8 cellular contexts compared by ENCODE assay signal in the genomic region with DNA sequence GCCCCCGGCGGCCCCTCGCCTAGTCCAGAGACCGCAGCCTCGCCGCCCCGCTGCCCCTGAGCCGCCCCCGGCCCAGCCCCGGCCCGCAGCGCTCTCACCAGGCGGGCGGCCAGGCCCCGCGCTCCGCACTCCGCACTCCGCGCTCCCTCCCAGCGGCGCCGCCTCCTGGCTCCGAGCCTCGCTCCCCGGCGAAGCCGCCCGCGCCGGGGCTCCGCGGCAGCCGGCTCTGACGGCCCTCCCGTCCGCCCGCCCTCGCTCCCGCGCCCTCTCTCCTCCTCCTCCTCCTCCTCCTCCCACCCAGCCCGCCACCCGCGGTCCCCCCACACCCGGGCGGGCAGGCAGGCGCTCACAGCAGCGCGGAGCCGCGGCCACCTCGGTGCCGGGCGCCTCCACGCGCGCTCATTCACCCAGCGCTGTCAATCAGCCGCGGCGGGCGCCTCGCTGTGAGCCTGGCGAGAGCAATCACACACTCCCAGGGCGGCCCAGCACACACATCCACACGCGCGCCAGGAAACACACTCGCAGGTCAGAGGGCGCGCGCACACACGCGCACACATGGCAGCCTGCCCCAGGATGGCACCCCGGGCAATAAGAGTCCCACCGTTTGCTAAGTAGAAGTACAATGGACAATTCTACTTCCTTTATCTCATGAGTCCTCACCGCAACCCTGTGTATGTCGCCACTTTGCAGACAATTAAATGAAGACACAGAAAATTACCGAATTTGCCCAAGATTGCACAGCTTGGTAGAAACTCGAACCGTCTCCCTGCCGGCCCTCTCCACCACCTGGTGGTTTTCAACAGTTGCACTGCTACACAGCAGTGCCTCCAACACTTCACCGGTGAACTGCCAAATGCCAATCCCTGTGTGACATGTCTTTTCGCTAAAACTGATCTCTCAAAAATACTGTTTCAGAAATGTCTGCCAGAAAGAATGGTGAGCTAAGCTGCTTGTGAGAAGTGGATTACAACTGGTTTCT. TPM values are rescaled to one million over a fixed set of nuclear protein-coding genes. Genes with fewer than 3 reads are reported as not detected.
DNase-seq lines count a peak whose midpoint lies in the region; ATAC-seq and TF ChIP-seq lines count a peak whose summit lies in the region.

A gene (minus strand): TSS at position 228 of the 979 bp plus-strand sequence.

- ATAC-seq in gastroesophageal sphincter, result peak; percentile 67
- no peak for ATAC-seq in HG03378 (IDR thresholded peaks at IDR 0.05; ENCODE audit: unreplicated experiment)

- peak in 1 of 4 experiments; percentile 4 for TF ChIP-seq CTCF in gastroesophageal sphincter (IDR thresholded peaks at IDR 0.05)
- TF ChIP-seq CTCF in neutrophil (IDR thresholded peaks at IDR 0.05), result no peak

- H3K4me3 ChIP-seq in gastroesophageal sphincter (peak within 1 kb of the TSS; percentile 38 to 56), neutrophil (ENCODE audit: low read depth in 1 of 2, low read length in 1 of 2) (peak within 1 kb of the TSS; percentile 65 to 76)

- H3K27ac ChIP-seq in gastroesophageal sphincter (peak within 1 kb of the TSS in 2 of 4 donors; percentile 41 to 43), neutrophil (peak within 1 kb of the TSS; percentile 62)

- H3K4me1 ChIP-seq in gastroesophageal sphincter, result peaks cover 0 to 26% (median 13%) of the 10 kb centered on the region in 3 donors
- peaks cover 55% of the 10 kb centered on the region in 2 experiments for H3K4me1 ChIP-seq in neutrophil (ENCODE audit: control insufficient read depth in 1 of 2, insufficient read depth in 1 of 2, low read depth in 1 of 2, low read length in 1 of 2)

- H3K27me3 ChIP-seq in gastroesophageal sphincter (peaks cover 49% of the 10 kb centered on the region), neutrophil (no peaks in the 10 kb centered on the region)

- H3K36me3 ChIP-seq in gastroesophageal sphincter, result no peaks in the 10 kb centered on the region
- no peaks in the 10 kb centered on the region for H3K36me3 ChIP-seq in neutrophil

- peak; percentile 40 for DNase-seq in stimulated activated CD4-positive, alpha-beta T cell treated with anti-CD3 and anti-CD28 coated beads, Interleukin-12 subunit alpha, Interleukin-12 subunit beta, amount 100 ng/mL, for 4 hours
- DNase-seq in stimulated activated CD4-positive, alpha-beta T cell treated with anti-CD3 and anti-CD28 coated beads, Interleukin-1b, Interleukin-23, amount 100 ng/mL, for 48 hours, result no peak
- DNase-seq in NOMO-1 treated with dmso at 0.1 percent for 144 hours (lab: John Stamatoyannopoulos, UW; ENCODE audit: unreplicated experiment), result peak; percentile 39
- peak; percentile 20 for DNase-seq in activated T-helper 9 cell treated with anti-CD3 and anti-CD28 coated beads, Interleukin-2, amount 50 U/mL, for 16 hours (ENCODE audit: low read depth)
- no peak for DNase-seq in GDM1 (lab: John Stamatoyannopoulos, UW)

- TF ChIP-seq EP300 in gastroesophageal sphincter (IDR thresholded peaks at IDR 0.05), result no peak

- TF ChIP-seq POLR2A in gastroesophageal sphincter (IDR thresholded peaks at IDR 0.05), result no peak

- no peaks in the 10 kb centered on the region for H3K9me3 ChIP-seq in gastroesophageal sphincter
- H3K9me3 ChIP-seq in neutrophil, result no peaks in the 10 kb centered on the region

- WGBS in gastroesophageal sphincter (ENCODE audit: low coverage in 1 of 2), 2 donors, result 2 to 3% methylated on average over 5 to 9 of the region's 84 CpGs

RNA-seq across cellular contexts. Expression of the gene that starts here (rescaled TPM):
- 1 to 10 TPM in 1 of 4 donors, under 1 TPM in 3; 0.40 to 1.2 (median 0.82) TPM for total RNA-seq in gastroesophageal sphincter

Comparison
In these comparisons a context has a peak if more than half of its experiments do, and no peak if none do; other contexts are left out.
1. DNase-seq: peak in stimulated activated CD4-positive, alpha-beta T cell treated with anti-CD3 and anti-CD28 coated beads, Interleukin-12 subunit alpha, Interleukin-12 subunit beta, amount 100 ng/mL, for 4 hours (single experiment), NOMO-1 treated with dmso at 0.1 percent for 144 hours (single experiment) and activated T-helper 9 cell treated with anti-CD3 and anti-CD28 coated beads, Interleukin-2, amount 50 U/mL, for 16 hours (single experiment); none in stimulated activated CD4-positive, alpha-beta T cell treated with anti-CD3 and anti-CD28 coated beads, Interleukin-1b, Interleukin-23, amount 100 ng/mL, for 48 hours (single experiment) and GDM1 (single experiment).